In genomic region chrX:102067966-102068723, GRCh38 we compare ENCODE assay signal across 8 cellular contexts. TPM values are rescaled to one million over a fixed set of nuclear protein-coding genes. Genes with fewer than 3 reads are reported as not detected.
DNase-seq lines count a peak whose midpoint lies in the region; ATAC-seq, FAIRE-seq and TF ChIP-seq lines count a peak whose summit lies in the region.

No MANE protein-coding gene starts in this region.

- H3K9me3 ChIP-seq in OCI-LY3 (ENCODE audit: insufficient read depth, low read length) = no peaks in the 10 kb centered on the region
- no peaks in the 10 kb centered on the region for H3K9me3 ChIP-seq in endothelial cell of umbilical vein (replicated peaks; ENCODE audit: control insufficient read depth, insufficient read depth, low read length)

- peak; percentile 68 for FAIRE-seq in endothelial cell of umbilical vein (lab: Jason Lieb, UNC)

- no peaks in the 10 kb centered on the region for H3K36me3 ChIP-seq in OCI-LY3 (replicated peaks; ENCODE audit: low read depth, low read length)
- H3K36me3 ChIP-seq in endothelial cell of umbilical vein (ENCODE audit: control insufficient read depth in 2 of 2, extremely low read depth in 1 of 2, insufficient read depth in 2 of 2, low read length in 2 of 2) = no peaks in the 10 kb centered on the region

- no peaks in the 10 kb centered on the region for H3K9me1 ChIP-seq in endothelial cell of umbilical vein (replicated peaks; ENCODE audit: control insufficient read depth, extremely low read depth, insufficient read depth, low read length)

- H3K9ac ChIP-seq in OCI-LY3 (ENCODE audit: low read length) (no peak overlapping the region), endothelial cell of umbilical vein (replicated peaks; ENCODE audit: extremely low read depth, insufficient read depth, low read length) (no peak overlapping the region)

- CTCF ChIA-PET in endothelial cell of umbilical vein (lab: Charles Lee) = interaction anchor here (0.6 to 1.8 kb wide), 9 partner anchors 17 to 1108 kb away, joined by 3 to 14 read pairs (median 4); partner anchors contain the start of gene BEX5

- BruUV-seq in endothelial cell of umbilical vein (replicated peaks; lab: Mats Ljungman, UMichigan) = no TSS peak

- H4K20me1 ChIP-seq in OCI-LY3 (ENCODE audit: insufficient read depth, low read length) = no peaks in the 10 kb centered on the region
- H4K20me1 ChIP-seq in endothelial cell of umbilical vein (replicated peaks; ENCODE audit: control insufficient read depth, extremely low read depth, insufficient read depth, low read length) = no peaks in the 10 kb centered on the region

- TF ChIP-seq CTCF in GM12865 (IDR thresholded peaks at IDR 0.05; ENCODE audit: insufficient read depth, low read depth, low read length, missing control alignments) = peak; percentile 39
- peak; percentile 54 for TF ChIP-seq CTCF in OCI-LY3 (IDR thresholded peaks at IDR 0.05; ENCODE audit: low read depth, low read length)
- peak in 1 of 2 donors; percentile 26 for TF ChIP-seq CTCF in endothelial cell of umbilical vein (IDR thresholded peaks at IDR 0.05; ENCODE audit: extremely low read depth in 1 of 2, insufficient read depth in 1 of 2, low read depth in 1 of 2, low read length in 2 of 2)

- POLR2A ChIA-PET in endothelial cell of umbilical vein (lab: Charles Lee) = no interaction called here

- H3K79me2 ChIP-seq in OCI-LY3 (ENCODE audit: low read length) (no peaks in the 10 kb centered on the region), endothelial cell of umbilical vein (ENCODE audit: control insufficient read depth, insufficient read depth, low read length) (no peaks in the 10 kb centered on the region)

- intact Hi-C loops in endothelial cell of umbilical vein (cut with micrococcal nuclease) = loop anchor here (10.0 kb wide), 1 partner anchor 837 kb away; no protein-coding TSS in a partner anchor

- DNase-seq in AG08396 (ENCODE audit: low spot score) (peak; percentile 7), GM12865 (ENCODE audit: low read depth) (peak; percentile 20), endothelial cell of umbilical vein (ENCODE audit: low read depth, low spot score) (peak; percentile 17), renal cortical epithelial cell (ENCODE audit: low read depth) (peak; percentile 1), HuH-7.5 (ENCODE audit: low spot score) (no peak), KG1 (lab: John Stamatoyannopoulos, UW) (no peak)

- H3K27me3 ChIP-seq in OCI-LY3 (ENCODE audit: low read depth, low read length) (no peaks in the 10 kb centered on the region), endothelial cell of umbilical vein (ENCODE audit: control insufficient read depth in 2 of 2, insufficient read depth in 2 of 2, low read length in 2 of 2) (no peaks in the 10 kb centered on the region)

- TF ChIP-seq POLR2A in endothelial cell of umbilical vein (IDR thresholded peaks at IDR 0.05; ENCODE audit: low read depth, low read length) = no peak

- no peak overlapping the region for H3K4me2 ChIP-seq in OCI-LY3 (ENCODE audit: low read length)
- no peak overlapping the region for H3K4me2 ChIP-seq in endothelial cell of umbilical vein (ENCODE audit: insufficient read depth, low read length)

- no peak overlapping the region for H3K4me3 ChIP-seq in GM12865 (ENCODE audit: low read depth, low read length)
- no peak overlapping the region for H3K4me3 ChIP-seq in OCI-LY3 (ENCODE audit: low read length)
- H3K4me3 ChIP-seq in endothelial cell of umbilical vein (replicated peaks in 1 of 3; ENCODE audit: insufficient read depth in 1 of 3, low read depth in 1 of 3, low read length in 3 of 3) = no peak overlapping the region

- H2AFZ ChIP-seq in OCI-LY3 (ENCODE audit: low read depth, low read length) (no peak overlapping the region), endothelial cell of umbilical vein (ENCODE audit: low read depth, low read length) (no peak overlapping the region)

- H3K4me1 ChIP-seq in OCI-LY3 (ENCODE audit: low read length) (no peaks in the 10 kb centered on the region), endothelial cell of umbilical vein (ENCODE audit: control insufficient read depth, extremely low read depth, insufficient read depth, low read length) (no peaks in the 10 kb centered on the region)

- no peak overlapping the region for H3K27ac ChIP-seq in OCI-LY3 (ENCODE audit: low read length)
- H3K27ac ChIP-seq in endothelial cell of umbilical vein (ENCODE audit: insufficient read depth, low read depth, low read length) = no peak overlapping the region

- no peak for ATAC-seq in HG03196 (IDR thresholded peaks at IDR 0.05; ENCODE audit: unreplicated experiment)

- dilution Hi-C loops in endothelial cell of umbilical vein (cut with MboI; ENCODE audit: extremely low pct_ligation_motif_present, low sequenced_read_pairs) = no loop called here

TF ChIP-seq in endothelial cell of umbilical vein, 7 proteins besides CTCF, POLR2A, EP300 and RAD21:
- no peak for TF ChIP-seq MYC (IDR thresholded peaks at IDR 0.05; ENCODE audit: low read depth, low read length)
- no peak for TF ChIP-seq GATA2 (IDR thresholded peaks at IDR 0.05; ENCODE audit: insufficient read depth, insufficient read length, low read depth, low read length)
- no peak for TF ChIP-seq EZH2 (IDR thresholded peaks at IDR 0.05; ENCODE audit: borderline replicate concordance, low read depth, low read length, severe bottlenecking)
- no peak for TF ChIP-seq MAX (IDR thresholded peaks at IDR 0.05; ENCODE audit: insufficient read depth, insufficient read length)

RNA-seq across cellular contexts. Expression of gene TCEAL2, which starts 57.3 kb away (rescaled TPM):
- total RNA-seq in endothelial cell of umbilical vein (not detected in 2 replicates), renal cortical epithelial cell (not detected in 2 replicates)
- not detected in 2 replicates for polyA plus RNA-seq in endothelial cell of umbilical vein
- not detected in 2 replicates for polyA plus RNA-seq in endothelial cell of umbilical vein (2011; cell fraction: cytosol; rRNA removed)
- polyA plus RNA-seq in endothelial cell of umbilical vein (2011; cell fraction: nucleus; rRNA removed) = not detected in 2 replicates
- 0.19 TPM in 1 of 2 replicates, not detected in the other for polyA plus RNA-seq in endothelial cell of umbilical vein (2012)
- not detected in 2 replicates for polyA minus RNA-seq in endothelial cell of umbilical vein
- polyA minus RNA-seq in endothelial cell of umbilical vein (2011; cell fraction: cytosol; rRNA and poly(A)+ RNA removed) = not detected
- polyA minus RNA-seq in endothelial cell of umbilical vein (2011; cell fraction: nucleus; rRNA and poly(A)+ RNA removed) = not detected in 2 replicates

Comparison
In these comparisons a context has a peak if more than half of its experiments do, and no peak if none do; other contexts are left out.
1. DNase-seq: peak in AG08396 (single experiment), GM12865 (single experiment), endothelial cell of umbilical vein (single experiment) and renal cortical epithelial cell (single experiment); none in HuH-7.5 (single experiment) and KG1 (single experiment).